ENCODE assay signal across 14 cellular contexts in the genomic region with DNA sequence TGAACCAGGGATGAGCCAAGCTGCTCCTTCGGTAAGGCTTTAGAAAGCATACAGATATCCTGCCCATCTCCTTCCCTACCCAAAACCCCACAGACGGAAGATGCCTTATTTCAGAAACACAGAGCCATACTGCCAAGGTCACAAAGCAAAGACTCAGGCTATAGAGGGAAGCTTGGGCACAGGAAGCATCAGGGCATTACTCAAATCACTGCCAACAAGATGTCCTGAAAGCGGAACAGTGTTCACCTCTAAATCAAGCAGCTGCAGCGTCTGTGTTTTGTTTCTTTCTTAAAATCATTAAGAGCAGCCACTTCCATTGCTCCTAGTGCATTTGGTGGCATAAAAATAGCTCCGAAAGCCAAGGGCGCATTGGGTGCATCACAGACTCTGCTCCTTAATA.
DNase-seq lines count a peak whose midpoint lies in the region; ATAC-seq lines count a peak whose summit lies in the region.
"Had no signal": no experiment of that assay in that cellular context is flagged by ENCODE, and none has a peak within 500 bp of the region (broad histone marks: within the 10 kb centered on the region; RNA-seq: fewer than 3 reads in every experiment).

No MANE protein-coding gene starts in this region.

- H3K27ac Mint-ChIP-seq in activated T-cell treated with anti-CD3 and anti-CD28 coated beads, Interleukin-2, amount 50 U/mL, for 72 hours = no peak overlapping the region
- H3K27ac Mint-ChIP-seq: CD4-positive, alpha-beta memory T cell; HFFc6 had no signal

- H3K9me3 Mint-ChIP-seq in activated T-cell treated with anti-CD3 and anti-CD28 coated beads, Interleukin-2, amount 50 U/mL, for 72 hours = peaks cover 9 to 10% of the 10 kb centered on the region in 2 donors

- H3K4me3 Mint-ChIP-seq in activated T-cell treated with anti-CD3 and anti-CD28 coated beads, Interleukin-2, amount 50 U/mL, for 72 hours = no peak overlapping the region
- H3K4me3 Mint-ChIP-seq: CD4-positive, alpha-beta memory T cell; HFFc6 had no signal

- no peaks in the 10 kb centered on the region for H3K9me3 ChIP-seq in effector memory CD4-positive, alpha-beta T cell (ENCODE audit: control insufficient read depth, low read length)
- H3K9me3 ChIP-seq: BE2C had no signal

- ATAC-seq in GM18870 (IDR thresholded peaks at IDR 0.05; ENCODE audit: unreplicated experiment) = peak; percentile 65
- peak; percentile 76 for ATAC-seq in HG03432 (IDR thresholded peaks at IDR 0.05; ENCODE audit: unreplicated experiment)
- no peak for ATAC-seq in HG03139 (IDR thresholded peaks at IDR 0.05; ENCODE audit: unreplicated experiment)
- no peak for ATAC-seq in activated T-cell treated with anti-CD3 and anti-CD28 coated beads, Interleukin-2, amount 50 U/mL, for 72 hours (replicated peaks in 1 of 2)
- ATAC-seq: K562 had no signal

- H3K27ac ChIP-seq in effector memory CD4-positive, alpha-beta T cell (ENCODE audit: insufficient read depth, low read length, poor library complexity, severe bottlenecking) = no peak overlapping the region
- H3K27ac ChIP-seq: C4-2B had no signal

- H3K4me3 ChIP-seq in effector memory CD4-positive, alpha-beta T cell (ENCODE audit: insufficient read depth, low read depth, low read length, poor library complexity, severe bottlenecking) = no peak overlapping the region
- H3K4me3 ChIP-seq: K562 had no signal

- no peaks in the 10 kb centered on the region for H3K27me3 Mint-ChIP-seq in activated T-cell treated with anti-CD3 and anti-CD28 coated beads, Interleukin-2, amount 50 U/mL, for 72 hours (ENCODE audit: low read depth)
- H3K27me3 Mint-ChIP-seq: CD4-positive, alpha-beta memory T cell had no signal

- H3K4me1 Mint-ChIP-seq in activated T-cell treated with anti-CD3 and anti-CD28 coated beads, Interleukin-2, amount 50 U/mL, for 72 hours (ENCODE audit: low read depth) = no peaks in the 10 kb centered on the region
- H3K4me1 Mint-ChIP-seq: CD4-positive, alpha-beta memory T cell had no signal

- H3K27me3 ChIP-seq in effector memory CD4-positive, alpha-beta T cell (replicated peaks; ENCODE audit: control insufficient read depth, insufficient read depth, low read length, poor library complexity, severe bottlenecking) = no peaks in the 10 kb centered on the region
- H3K27me3 ChIP-seq: BE2C had no signal

- H3K36me3 ChIP-seq in effector memory CD4-positive, alpha-beta T cell (ENCODE audit: control insufficient read depth, insufficient read depth, low read length) = no peaks in the 10 kb centered on the region
- H3K36me3 ChIP-seq: BE2C had no signal

- H3K4me1 ChIP-seq in effector memory CD4-positive, alpha-beta T cell (ENCODE audit: control insufficient read depth, insufficient read depth, low read length, poor library complexity, severe bottlenecking) = no peaks in the 10 kb centered on the region
- H3K4me1 ChIP-seq: BE2C had no signal

- H3K36me3 Mint-ChIP-seq in activated T-cell treated with anti-CD3 and anti-CD28 coated beads, Interleukin-2, amount 50 U/mL, for 72 hours (ENCODE audit: insufficient read depth in 2 of 2) = no peaks in the 10 kb centered on the region
- H3K36me3 Mint-ChIP-seq: CD4-positive, alpha-beta memory T cell had no signal

- DNase-seq in globus pallidus (ENCODE audit: low spot score) (peak; percentile 24), NCI-H146 (lab: John Stamatoyannopoulos, UW) (no peak)
- no peak for DNase-seq in effector memory CD4-positive, alpha-beta T cell
- DNase-seq in activated T-cell treated with anti-CD3 and anti-CD28 coated beads, Interleukin-2, amount 50 U/mL, for 72 hours = no peak
- DNase-seq: BE2C; CD4-positive, alpha-beta memory T cell; DMS79; HCEC 1CT; HFFc6 had no signal

Comparison
In these comparisons a context has a peak if more than half of its experiments do, and no peak if none do; other contexts are left out.
1. ATAC-seq: peak in GM18870 (single experiment) and HG03432 (single experiment); none in HG03139 (single experiment) and activated T-cell treated with anti-CD3 and anti-CD28 coated beads, Interleukin-2, amount 50 U/mL, for 72 hours (0 of 2).